Comparison of ENCODE assay signal across 23 cellular contexts in the genomic region with DNA sequence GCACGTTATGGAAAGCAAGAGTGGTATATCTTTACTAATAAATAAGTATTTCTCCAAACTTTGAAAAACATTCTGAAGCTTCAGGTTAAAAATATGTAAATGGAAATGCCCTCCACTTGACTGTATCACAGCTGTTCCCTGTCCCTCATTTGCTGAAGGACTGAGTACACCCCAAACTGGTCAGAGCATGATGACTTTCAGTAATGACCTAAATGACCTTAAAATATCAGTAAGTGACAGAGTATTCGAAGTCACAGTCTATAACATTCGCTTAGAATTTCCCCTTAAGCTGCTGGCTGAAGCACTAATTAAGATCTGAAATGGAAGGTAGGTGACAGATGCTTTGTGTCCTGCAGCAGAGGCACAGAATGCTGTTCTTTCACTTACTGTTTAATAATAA.
"Had no signal": no experiment of that assay in that cellular context is flagged by ENCODE, and none has a peak within 500 bp of the region (broad histone marks: within the 10 kb centered on the region; RNA-seq: fewer than 3 reads in every experiment).

No MANE protein-coding gene starts in this region.

- H3K4me3 ChIP-seq: SJSA1, SK-N-MC had no signal

- DNase-seq: IMR-90, Kasumi-1, KG1, MV-4-11, NCI-H1048, NCI-H1105, NCI-H1436 treated with DMSO at 0.1 percent for 48 hours, NCI-H1694, NCI-H187 treated with DMSO at 0.1 percent for 48 hours, NCI-H2029 treated with DMSO at 0.1 percent for 48 hours, NCI-H2171 treated with DMSO at 0.1 percent for 48 hours, NCI-H345, NCI-H446 treated with DMSO at 0.1 percent for 48 hours, NCI-H510A treated with DMSO at 0.1 percent for 48 hours, NCI-H526 treated with DMSO at 0.1 percent for 48 hours, NCI-H774, Right ventricle myocardium superior, RPMI8226, SIG-M5 had no signal

- H3K9me3 ChIP-seq: SJSA1 had no signal

- H3K36me3 ChIP-seq: SJSA1 had no signal

- FAIRE-seq: HepG2, RCC 7860 had no signal

- H3K27me3 ChIP-seq: SJSA1 had no signal

- H3K4me1 ChIP-seq: SJSA1 had no signal

- ATAC-seq: HepG2 had no signal
